Comparison of ENCODE assay signal across 17 cellular contexts in genomic region chr2:156385242-156385641, GRCh38. TPM values are rescaled to one million over a fixed set of nuclear protein-coding genes. Genes with fewer than 3 reads are reported as not detected.
DNase-seq lines count a peak whose midpoint lies in the region; ATAC-seq lines count a peak whose summit lies in the region.
"Had no signal": no experiment of that assay in that cellular context is flagged by ENCODE, and none has a peak within 500 bp of the region (broad histone marks: within the 10 kb centered on the region; RNA-seq: fewer than 3 reads in every experiment).

No MANE protein-coding gene starts in this region.

- no peak overlapping the region for H3K4me3 Mint-ChIP-seq in activated naive CD8-positive, alpha-beta T cell treated with anti-CD3 and anti-CD28 coated beads for 36 hours
- peak overlapping the region; percentile 31 to 37 for H3K4me3 Mint-ChIP-seq in stimulated activated naive CD8-positive, alpha-beta T cell treated with anti-CD3 and anti-CD28 coated beads, Interleukin-15, amount 100 ng/mL, for 72 hours
- H3K4me3 Mint-ChIP-seq: H9 had no signal

- no peaks in the 10 kb centered on the region for H3K36me3 Mint-ChIP-seq in activated naive CD8-positive, alpha-beta T cell treated with anti-CD3 and anti-CD28 coated beads for 36 hours

- no peaks in the 10 kb centered on the region for H3K27me3 Mint-ChIP-seq in activated naive CD8-positive, alpha-beta T cell treated with anti-CD3 and anti-CD28 coated beads for 36 hours
- no peaks in the 10 kb centered on the region for H3K27me3 Mint-ChIP-seq in stimulated activated naive CD8-positive, alpha-beta T cell treated with anti-CD3 and anti-CD28 coated beads, Interleukin-15, amount 100 ng/mL, for 72 hours

- peak overlapping the region; percentile 85 for H3K27ac Mint-ChIP-seq in activated naive CD8-positive, alpha-beta T cell treated with anti-CD3 and anti-CD28 coated beads for 36 hours
- H3K27ac Mint-ChIP-seq in stimulated activated naive CD8-positive, alpha-beta T cell treated with anti-CD3 and anti-CD28 coated beads, Interleukin-15, amount 100 ng/mL, for 72 hours: peak overlapping the region; percentile 19 to 48
- H3K27ac Mint-ChIP-seq: H9 had no signal

- H3K9me3 Mint-ChIP-seq in activated naive CD8-positive, alpha-beta T cell treated with anti-CD3 and anti-CD28 coated beads for 36 hours: no peaks in the 10 kb centered on the region
- H3K9me3 Mint-ChIP-seq in stimulated activated naive CD8-positive, alpha-beta T cell treated with anti-CD3 and anti-CD28 coated beads, Interleukin-15, amount 100 ng/mL, for 72 hours: no peaks in the 10 kb centered on the region
- H3K9me3 Mint-ChIP-seq: H9 had no signal

- peak; percentile 31 for DNase-seq in activated CD4-positive, alpha-beta T cell treated with anti-CD3 and anti-CD28 coated beads for 48 hours
- no peak for DNase-seq in activated CD4-positive, alpha-beta T cell treated with anti-CD3 and anti-CD28 coated beads, Interleukin-2, amount 50 U/mL, for 1 hour
- DNase-seq in stimulated activated CD4-positive, alpha-beta T cell treated with anti-CD3 and anti-CD28 coated beads, Interleukin-15, amount 100 ng/mL, for 24 hours: peak; percentile 36
- DNase-seq in stimulated activated CD4-positive, alpha-beta T cell treated with anti-CD3 and anti-CD28 coated beads, Interleukin-12 subunit alpha, Interleukin-12 subunit beta, amount 100 ng/mL, for 4 hours: no peak
- peak; percentile 38 for DNase-seq in activated naive CD8-positive, alpha-beta T cell treated with anti-CD3 and anti-CD28 coated beads for 36 hours
- DNase-seq in stimulated activated naive CD8-positive, alpha-beta T cell treated with anti-CD3 and anti-CD28 coated beads, Interleukin-15, amount 100 ng/mL, for 72 hours: peak in 1 of 2 donors; percentile 24
- DNase-seq: COR-L47, DMS153, H9, IMR-90, NCI-H1930, NCI-H2171, NCI-H82, Peyer's patch had no signal

- peaks cover 40% of the 10 kb centered on the region for H3K4me1 Mint-ChIP-seq in activated naive CD8-positive, alpha-beta T cell treated with anti-CD3 and anti-CD28 coated beads for 36 hours
- H3K4me1 Mint-ChIP-seq in stimulated activated naive CD8-positive, alpha-beta T cell treated with anti-CD3 and anti-CD28 coated beads, Interleukin-15, amount 100 ng/mL, for 72 hours: peaks cover 44% of the 10 kb centered on the region

- ATAC-seq in stimulated activated naive CD8-positive, alpha-beta T cell treated with anti-CD3 and anti-CD28 coated beads, Interleukin-15, amount 100 ng/mL, for 72 hours: peak; percentile 81
- no peak for ATAC-seq in HG03442 (IDR thresholded peaks at IDR 0.05; ENCODE audit: unreplicated experiment)
- no peak for ATAC-seq in GM21529 (IDR thresholded peaks at IDR 0.05; ENCODE audit: unreplicated experiment)
- ATAC-seq: A549 had no signal

RNA-seq across cellular contexts. Expression of gene GPD2, which starts 50.9 kb away (rescaled TPM):
- 10 to 100 TPM; 41.2 to 46.2 TPM for total RNA-seq in activated naive CD8-positive, alpha-beta T cell treated with anti-CD3 and anti-CD28 coated beads for 36 hours

RNA-seq across cellular contexts. Expression of gene NR4A2, which starts 52.7 kb away (rescaled TPM):
- 10 to 100 TPM; 47.7 to 49.9 TPM for total RNA-seq in activated naive CD8-positive, alpha-beta T cell treated with anti-CD3 and anti-CD28 coated beads for 36 hours

Comparison
In these comparisons a context has a peak if more than half of its experiments do, and no peak if none do; other contexts are left out.
1. DNase-seq: peak in activated CD4-positive, alpha-beta T cell treated with anti-CD3 and anti-CD28 coated beads for 48 hours (single experiment), stimulated activated CD4-positive, alpha-beta T cell treated with anti-CD3 and anti-CD28 coated beads, Interleukin-15, amount 100 ng/mL, for 24 hours (single experiment) and activated naive CD8-positive, alpha-beta T cell treated with anti-CD3 and anti-CD28 coated beads for 36 hours (single experiment); none in activated CD4-positive, alpha-beta T cell treated with anti-CD3 and anti-CD28 coated beads, Interleukin-2, amount 50 U/mL, for 1 hour (single experiment) and stimulated activated CD4-positive, alpha-beta T cell treated with anti-CD3 and anti-CD28 coated beads, Interleukin-12 subunit alpha, Interleukin-12 subunit beta, amount 100 ng/mL, for 4 hours (single experiment).